20 cellular contexts compared by ENCODE assay signal in the genomic region with DNA sequence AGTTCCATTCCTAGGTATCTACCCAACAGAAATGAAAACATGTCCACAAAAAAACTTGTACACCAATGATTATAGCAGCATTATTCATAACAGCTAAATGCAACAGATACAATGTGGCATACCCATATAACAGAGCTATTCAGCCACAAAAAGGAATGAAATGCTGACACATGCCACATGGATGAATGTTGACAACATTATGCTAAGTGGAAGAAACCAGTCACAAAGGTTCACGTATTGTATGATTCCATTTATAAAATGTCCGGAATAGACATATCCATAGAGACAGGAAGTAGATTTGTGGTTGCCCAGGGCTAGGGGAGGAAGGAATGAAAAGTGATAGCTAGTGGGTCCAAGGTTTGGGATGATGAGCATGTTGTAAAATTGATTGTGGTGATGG.
"Had no signal": no experiment of that assay in that cellular context is flagged by ENCODE, and none has a peak within 500 bp of the region (broad histone marks: within the 10 kb centered on the region; RNA-seq: fewer than 3 reads in every experiment).

No MANE protein-coding gene starts in this region.

- H3K4me3 ChIP-seq: gastrocnemius medialis, heart right ventricle, left lung, lower lobe of right lung, right atrium auricular region, sigmoid colon, tibial artery, upper lobe of left lung, uterus had no signal

- ATAC-seq: esophagus mucosa; gastrocnemius medialis; heart right ventricle; left lung; lower lobe of right lung; naive thymus-derived CD8-positive, alpha-beta T cell had no signal

- H3K27me3 ChIP-seq: gastrocnemius medialis, heart right ventricle, left lung, neutrophil, right atrium auricular region, sigmoid colon, tibial artery, upper lobe of left lung, uterus had no signal

- DNase-seq: cortex of kidney; effector memory CD4-positive, alpha-beta T cell; gastrocnemius medialis; heart right ventricle; hypothalamus; islet precursor cell; left lung; lower lobe of right lung; mesendoderm; naive thymus-derived CD8-positive, alpha-beta T cell; sigmoid colon; small intestine; stimulated activated CD4-positive, alpha-beta T cell treated with anti-CD3 and anti-CD28 coated beads, Interleukin-2, amount 100 ng/mL, for 48 hours; stimulated activated naive CD4-positive, alpha-beta T cell treated with Interleukin-2 at 50 U/mL for 16 hours; tibial artery; upper lobe of left lung; uterus had no signal

- H3K36me3 ChIP-seq: neutrophil, uterus had no signal

- H3K9me3 ChIP-seq: gastrocnemius medialis, heart right ventricle, left lung, lower lobe of right lung, neutrophil, right atrium auricular region, sigmoid colon, tibial artery, upper lobe of left lung, uterus had no signal

- H3K4me1 ChIP-seq: gastrocnemius medialis, left lung, lower lobe of right lung, right atrium auricular region, sigmoid colon, tibial artery, upper lobe of left lung, uterus had no signal

- H3K27ac ChIP-seq: gastrocnemius medialis, heart right ventricle, left lung, lower lobe of right lung, neutrophil, right atrium auricular region, sigmoid colon, tibial artery, upper lobe of left lung, uterus had no signal
